Comparison of ENCODE assay signal across 12 cellular contexts in genomic region chr13:60572003-60572792, GRCh38.
DNase-seq lines count a peak whose midpoint lies in the region; ATAC-seq and TF ChIP-seq lines count a peak whose summit lies in the region.
"Had no signal": no experiment of that assay in that cellular context is flagged by ENCODE, and none has a peak within 500 bp of the region (broad histone marks: within the 10 kb centered on the region; RNA-seq: fewer than 3 reads in every experiment).

No MANE protein-coding gene starts in this region.

- H3K27me3 ChIP-seq in Panc1 (ENCODE audit: control insufficient read depth, insufficient read depth, low read length) (no peaks in the 10 kb centered on the region), skeletal muscle satellite cell (ENCODE audit: control insufficient read depth, insufficient read depth, low read length) (no peaks in the 10 kb centered on the region)

- BruUV-seq in Panc1 (replicated peaks; lab: Mats Ljungman, UMichigan) = no TSS peak

- CTCF ChIA-PET in Panc1 (lab: Charles Lee) = no interaction called here

- no peaks in the 10 kb centered on the region for H3K4me1 ChIP-seq in Panc1 (ENCODE audit: control insufficient read depth, insufficient read depth, low read length)
- peaks cover 12% of the 10 kb centered on the region for H3K4me1 ChIP-seq in skeletal muscle satellite cell (ENCODE audit: control insufficient read depth, insufficient read depth, low read length)

- 0 out of 2 replicates have a peak, but pooled peaks have one; percentile 51 for ATAC-seq in Panc1
- ATAC-seq in GM21717 (IDR thresholded peaks at IDR 0.05; ENCODE audit: unreplicated experiment) = no peak
- ATAC-seq: left cardiac atrium had no signal

- no peak overlapping the region for H3K27ac ChIP-seq in Panc1 (ENCODE audit: low read length)

- POLR2A ChIA-PET in Panc1 (lab: Charles Lee) = no interaction called here

- in situ Hi-C loops in Panc1 (cut with HindIII; ENCODE audit: low pct_unique_long_range_greater_than_20kb, low sequenced_read_pairs) = no loop called here

- intact Hi-C loops in Panc1 (cut with micrococcal nuclease; ENCODE audit: unreplicated experiment) = no loop called here

- no peak overlapping the region for H3K4me3 ChIP-seq in Panc1 (ENCODE audit: low read depth in 2 of 2, low read length in 2 of 2)
- no peak overlapping the region for H3K4me3 ChIP-seq in fibroblast of mammary gland (ENCODE audit: control insufficient read depth, low read depth, low read length)
- no peak overlapping the region for H3K4me3 ChIP-seq in skeletal muscle satellite cell (ENCODE audit: low read length)

- DNase-seq in NCI-H1417 (lab: John Stamatoyannopoulos, UW) = peak in 2 of 3 experiments; percentile 12 to 52
- no peak for DNase-seq in NCI-H1417 treated with DMSO at 0.1 percent for 48 hours (lab: John Stamatoyannopoulos, UW)
- peak; percentile 20 for DNase-seq in Panc1 (ENCODE audit: low read depth, low spot score)
- DNase-seq in fibroblast of mammary gland (ENCODE audit: low read depth) = peak; percentile 77
- DNase-seq in NCI-H82 (lab: John Stamatoyannopoulos, UW) = no peak
- DNase-seq in globus pallidus (ENCODE audit: low spot score) = no peak
- DNase-seq: activated CD8-positive, alpha-beta memory T cell treated with anti-CD3 and anti-CD28 coated beads for 24 hours; KG1; left cardiac atrium; small intestine had no signal

- H3K9ac ChIP-seq in skeletal muscle satellite cell (ENCODE audit: low read depth, low read length) = no peak overlapping the region

- H3K9me3 ChIP-seq in Panc1 (ENCODE audit: control insufficient read depth, insufficient read depth, low read depth, low read length) (no peaks in the 10 kb centered on the region), skeletal muscle satellite cell (replicated peaks; ENCODE audit: low read length) (no peaks in the 10 kb centered on the region)

- no peaks in the 10 kb centered on the region for H3K36me3 ChIP-seq in Panc1 (ENCODE audit: control insufficient read depth, insufficient read depth, low read length)
- no peaks in the 10 kb centered on the region for H3K36me3 ChIP-seq in skeletal muscle satellite cell (ENCODE audit: insufficient read depth, low read length)

- peak overlapping the region; percentile 5 for H3K4me2 ChIP-seq in skeletal muscle satellite cell (ENCODE audit: low read length)

- no peak for TF ChIP-seq CTCF in Panc1 (IDR thresholded peaks at IDR 0.05)
- TF ChIP-seq CTCF in fibroblast of mammary gland (conservative IDR thresholded peaks at IDR 0.05; ENCODE audit: control insufficient read depth, insufficient read depth, low read depth, low read length) = no peak

Comparison
In these comparisons a context has a peak if more than half of its experiments do, and no peak if none do; other contexts are left out.
1. DNase-seq: peak in NCI-H1417 (2 of 3), Panc1 (single experiment) and fibroblast of mammary gland (single experiment); none in NCI-H1417 treated with DMSO at 0.1 percent for 48 hours (single experiment), NCI-H82 (single experiment) and globus pallidus (single experiment).